In the genomic region with DNA sequence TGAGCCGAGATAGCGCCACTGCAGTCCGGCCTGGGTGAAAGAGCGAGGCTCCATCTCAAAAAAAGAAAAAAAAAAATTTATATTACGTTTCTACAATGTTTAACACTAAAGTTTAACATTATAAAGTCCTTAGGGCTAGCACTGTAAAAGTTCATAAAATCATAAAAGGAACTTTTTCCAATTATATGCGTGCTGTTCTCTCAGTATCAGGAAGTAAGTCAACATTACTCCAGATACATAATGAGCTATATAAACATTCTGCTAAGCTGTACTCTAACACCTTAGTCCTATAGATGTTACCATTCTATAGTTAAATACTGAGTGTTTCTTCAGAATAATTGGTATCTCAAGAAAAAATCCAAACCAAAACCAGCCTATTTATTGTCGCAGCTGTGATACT, we compare ENCODE assay signal across 37 cellular contexts.
"Had no signal": no experiment of that assay in that cellular context is flagged by ENCODE, and none has a peak within 500 bp of the region (broad histone marks: within the 10 kb centered on the region; RNA-seq: fewer than 3 reads in every experiment).

No MANE protein-coding gene starts in this region.

- DNase-seq: activated CD4-positive, alpha-beta memory T cell treated with anti-CD3 and anti-CD28 coated beads, Interleukin-2, amount 10 ng/mL, durations not matched to agents 7 days and 5 days; activated CD4-positive, alpha-beta T cell treated with anti-CD3 and anti-CD28 coated beads for 1 hour; activated CD4-positive, alpha-beta T cell treated with anti-CD3 and anti-CD28 coated beads for 36 hours; activated CD4-positive, alpha-beta T cell treated with anti-CD3 and anti-CD28 coated beads for 48 hours; activated CD4-positive, alpha-beta T cell treated with anti-CD3 and anti-CD28 coated beads, Interleukin-2, amount 10 ng/mL, durations not matched to agents 7 days and 5 days; activated CD4-positive, alpha-beta T cell treated with anti-CD3 and anti-CD28 coated beads, Interleukin-2, amount 50 U/mL, for 48 hours; activated CD4-positive, CD25-positive, alpha-beta regulatory T cell; activated CD8-positive, alpha-beta memory T cell treated with anti-CD3 and anti-CD28 coated beads for 24 hours; activated CD8-positive, alpha-beta memory T cell treated with anti-CD3 and anti-CD28 coated beads, Interleukin-2, amount 10 ng/mL, durations not matched to agents 7 days and 5 days; activated CD8-positive, alpha-beta memory T cell treated with anti-CD3 and anti-CD28 coated beads, Interleukin-2, amount 50 U/mL, for 48 hours; activated CD8-positive, alpha-beta T cell treated with anti-CD3 and anti-CD28 coated beads, Interleukin-2, amount 10 ng/mL, durations not matched to agents 7 days and 5 days; activated effector memory CD4-positive, alpha-beta T cell treated with Interleukin-2 at 50 U/mL for 16 hours; activated gamma-delta T cell; activated naive CD4-positive, alpha-beta T cell treated with anti-CD3 and anti-CD28 coated beads, Interleukin-2, amount 10 ng/mL, durations not matched to agents 7 days and 5 days; activated naive CD4-positive, alpha-beta T cell treated with Interleukin-2 at 50 U/mL for 16 hours; activated naive CD8-positive, alpha-beta T cell treated with anti-CD3 and anti-CD28 coated beads, Interleukin-2, amount 10 ng/mL, durations not matched to agents 7 days and 5 days; activated naive CD8-positive, alpha-beta T cell treated with anti-CD3 and anti-CD28 coated beads, Interleukin-2, amount 50 U/mL, for 24 hours; activated T-cell treated with anti-CD3 and anti-CD28 coated beads, Interleukin-2, amount 50 U/mL, for 24 hours; activated T-cell treated with anti-CD3 and anti-CD28 coated beads, Interleukin-2, amount 50 U/mL, for 48 hours; amygdala; anterior cingulate cortex; caudate nucleus; cerebellar nuclear complex; T-helper 1 cell; T-helper 2 cell; T-helper 9 cell had no signal

- H3K4me3 ChIP-seq: ascending aorta, cardiac muscle cell had no signal

- H3K27me3 ChIP-seq: ascending aorta, cardiac muscle cell had no signal

- H3K27ac Mint-ChIP-seq: activated CD4-positive, alpha-beta memory T cell treated with anti-CD3 and anti-CD28 coated beads, Interleukin-2, amount 10 ng/mL, durations not matched to agents 7 days and 5 days; activated CD4-positive, alpha-beta T cell treated with anti-CD3 and anti-CD28 coated beads for 36 hours; activated CD4-positive, alpha-beta T cell treated with anti-CD3 and anti-CD28 coated beads, Interleukin-2, amount 10 ng/mL, durations not matched to agents 7 days and 5 days; activated CD8-positive, alpha-beta memory T cell treated with anti-CD3 and anti-CD28 coated beads, Interleukin-2, amount 10 ng/mL, durations not matched to agents 7 days and 5 days; activated CD8-positive, alpha-beta T cell treated with anti-CD3 and anti-CD28 coated beads, Interleukin-2, amount 10 ng/mL, durations not matched to agents 7 days and 5 days; activated naive CD4-positive, alpha-beta T cell treated with anti-CD3 and anti-CD28 coated beads, Interleukin-2, amount 10 ng/mL, durations not matched to agents 7 days and 5 days; activated naive CD4-positive, alpha-beta T cell treated with anti-CD3 and anti-CD28 coated beads, Interleukin-2, amount 50 U/mL, for 24 hours; activated naive CD8-positive, alpha-beta T cell; activated naive CD8-positive, alpha-beta T cell treated with anti-CD3 and anti-CD28 coated beads, Interleukin-2, amount 10 ng/mL, durations not matched to agents 7 days and 5 days; activated naive CD8-positive, alpha-beta T cell treated with anti-CD3 and anti-CD28 coated beads, Interleukin-2, amount 50 U/mL, for 24 hours; activated T-cell treated with anti-CD3 and anti-CD28 coated beads, Interleukin-2, amount 50 U/mL, for 24 hours; activated T-helper 2 cell treated with anti-CD3 and anti-CD28 coated beads, Interferon-gamma antibody, Interleukin-2, Interleukin-4, amounts not matched to agents 10 μg/mL and 5 μg/mL and 100 μg/mL, durations not matched to agents 14 hours and 24 hours and 36 hours; brain; T-helper 1 cell treated with Interleukin-12 subunit alpha and Interleukin-12 subunit beta and Interleukin-4 antibody, amounts not matched to agents 30 μg/mL and 1 μg/mL, for 36 hours; T-helper 2 cell treated with Interferon-gamma antibody and Interleukin-4, amounts not matched to agents 5 μg/mL and 100 μg/mL, for 36 hours had no signal

- H3K27me3 Mint-ChIP-seq: activated CD4-positive, alpha-beta memory T cell treated with anti-CD3 and anti-CD28 coated beads, Interleukin-2, amount 10 ng/mL, durations not matched to agents 7 days and 5 days; activated CD4-positive, alpha-beta T cell treated with anti-CD3 and anti-CD28 coated beads for 36 hours; activated naive CD4-positive, alpha-beta T cell treated with anti-CD3 and anti-CD28 coated beads, Interleukin-2, amount 50 U/mL, for 24 hours; activated naive CD8-positive, alpha-beta T cell; activated T-cell treated with anti-CD3 and anti-CD28 coated beads, Interleukin-2, amount 50 U/mL, for 24 hours; brain; central memory CD8-positive, alpha-beta T cell had no signal

- H3K4me3 Mint-ChIP-seq: activated CD4-positive, alpha-beta memory T cell treated with anti-CD3 and anti-CD28 coated beads, Interleukin-2, amount 10 ng/mL, durations not matched to agents 7 days and 5 days; activated CD4-positive, alpha-beta T cell treated with anti-CD3 and anti-CD28 coated beads for 36 hours; activated CD4-positive, alpha-beta T cell treated with anti-CD3 and anti-CD28 coated beads, Interleukin-2, amount 10 ng/mL, durations not matched to agents 7 days and 5 days; activated CD8-positive, alpha-beta memory T cell treated with anti-CD3 and anti-CD28 coated beads, Interleukin-2, amount 10 ng/mL, durations not matched to agents 7 days and 5 days; activated CD8-positive, alpha-beta T cell treated with anti-CD3 and anti-CD28 coated beads, Interleukin-2, amount 10 ng/mL, durations not matched to agents 7 days and 5 days; activated naive CD4-positive, alpha-beta T cell treated with anti-CD3 and anti-CD28 coated beads, Interleukin-2, amount 10 ng/mL, durations not matched to agents 7 days and 5 days; activated naive CD4-positive, alpha-beta T cell treated with anti-CD3 and anti-CD28 coated beads, Interleukin-2, amount 50 U/mL, for 24 hours; activated naive CD8-positive, alpha-beta T cell; activated naive CD8-positive, alpha-beta T cell treated with anti-CD3 and anti-CD28 coated beads, Interleukin-2, amount 10 ng/mL, durations not matched to agents 7 days and 5 days; activated naive CD8-positive, alpha-beta T cell treated with anti-CD3 and anti-CD28 coated beads, Interleukin-2, amount 50 U/mL, for 24 hours; activated T-cell treated with anti-CD3 and anti-CD28 coated beads, Interleukin-2, amount 50 U/mL, for 24 hours; brain; central memory CD8-positive, alpha-beta T cell; T-helper 1 cell treated with Interleukin-12 subunit alpha and Interleukin-12 subunit beta and Interleukin-4 antibody, amounts not matched to agents 30 μg/mL and 1 μg/mL, for 36 hours; T-helper 2 cell treated with Interferon-gamma antibody and Interleukin-4, amounts not matched to agents 5 μg/mL and 100 μg/mL, for 36 hours had no signal

- ATAC-seq: activated CD4-positive, alpha-beta T cell treated with anti-CD3 and anti-CD28 coated beads for 36 hours; activated CD4-positive, CD25-positive, alpha-beta regulatory T cell treated with anti-CD3 and anti-CD28 coated beads, Interleukin-2, amount 50 U/mL, for 24 hours; activated CD8-positive, alpha-beta memory T cell treated with anti-CD3 and anti-CD28 coated beads, Interleukin-2, amount 10 ng/mL, durations not matched to agents 7 days and 5 days; activated CD8-positive, alpha-beta T cell treated with anti-CD3 and anti-CD28 coated beads, Interleukin-2, amount 10 ng/mL, durations not matched to agents 7 days and 5 days; activated naive CD8-positive, alpha-beta T cell treated with anti-CD3 and anti-CD28 coated beads, Interleukin-2, amount 50 U/mL, for 24 hours had no signal

- H3K4me1 Mint-ChIP-seq: brain; central memory CD8-positive, alpha-beta T cell had no signal

- H3K27ac ChIP-seq: ascending aorta, cardiac muscle cell, VCaP had no signal

- H3K36me3 ChIP-seq: cardiac muscle cell had no signal
